Comparison of ENCODE assay signal across 16 cellular contexts in genomic region chr6:161837449-161837735, GRCh38.
DNase-seq lines count a peak whose midpoint lies in the region; ATAC-seq and TF ChIP-seq lines count a peak whose summit lies in the region.
"Had no signal": no experiment of that assay in that cellular context is flagged by ENCODE, and none has a peak within 500 bp of the region (broad histone marks: within the 10 kb centered on the region; RNA-seq: fewer than 3 reads in every experiment).

No MANE protein-coding gene starts in this region.

- H3K36me3 Mint-ChIP-seq in brain (no peaks in the 10 kb centered on the region), nephron progenitor cell (ENCODE audit: low read depth) (no peaks in the 10 kb centered on the region)

- H3K4me3 Mint-ChIP-seq in brain, result no peak overlapping the region
- no peak overlapping the region for H3K4me3 Mint-ChIP-seq in nephron progenitor cell
- H3K4me3 Mint-ChIP-seq: CD4-positive, alpha-beta T cell; H9 had no signal

- no peak overlapping the region for H3K4me2 ChIP-seq in OCI-LY7 (ENCODE audit: low read length)

- H2AFZ ChIP-seq in OCI-LY7 (ENCODE audit: low read length), result no peak overlapping the region

- POLR2A ChIA-PET in OCI-LY7 (lab: Charles Lee), result no interaction called here

- ATAC-seq in gastroesophageal sphincter, result no peak
- no peak for ATAC-seq in GM21619 (IDR thresholded peaks at IDR 0.05; ENCODE audit: unreplicated experiment)

- no peak for TF ChIP-seq EP300 in gastroesophageal sphincter (IDR thresholded peaks at IDR 0.05)

- H3K4me1 ChIP-seq in OCI-LY7 (ENCODE audit: insufficient read depth, low read length, poor library complexity, severe bottlenecking) (no peaks in the 10 kb centered on the region), gastroesophageal sphincter (no peaks in the 10 kb centered on the region)
- H3K4me1 ChIP-seq: Caco-2 had no signal

- no peaks in the 10 kb centered on the region for H4K20me1 ChIP-seq in OCI-LY7 (ENCODE audit: insufficient read depth, low read length)

- no peaks in the 10 kb centered on the region for H3K79me2 ChIP-seq in OCI-LY7 (ENCODE audit: insufficient read depth, low read depth, low read length)

- H3K4me3 ChIP-seq in OCI-LY7 (ENCODE audit: low read depth, low read length, poor library complexity, severe bottlenecking), result no peak overlapping the region
- no peak overlapping the region for H3K4me3 ChIP-seq in gastroesophageal sphincter

- no TSS peak for BruUV-seq in OCI-LY7 (replicated peaks; lab: Mats Ljungman, UMichigan)

- peak; percentile 33; the same call in 1 of the 2 replicates for TF ChIP-seq CTCF in 22Rv1 (IDR thresholded peaks at IDR 0.05)
- 0 out of 2 replicates have a peak, but pooled peaks have one; percentile 2 for TF ChIP-seq CTCF in OCI-LY7 (conservative IDR thresholded peaks at IDR 0.05; ENCODE audit: low read length)
- TF ChIP-seq CTCF in brain (conservative IDR thresholded peaks at IDR 0.05), result peak in 1 of 2 experiments; percentile 12
- TF ChIP-seq CTCF in nephron progenitor cell (IDR thresholded peaks at IDR 0.05), result no peak
- no peak for TF ChIP-seq CTCF in gastroesophageal sphincter (IDR thresholded peaks at IDR 0.05)

- CTCF ChIA-PET in OCI-LY7 (lab: Charles Lee; ENCODE audit: unreplicated experiment), result no interaction called here

- TF ChIP-seq POLR2A in gastroesophageal sphincter (IDR thresholded peaks at IDR 0.05), result no peak

- no peaks in the 10 kb centered on the region for H3K36me3 ChIP-seq in OCI-LY7 (ENCODE audit: insufficient read depth, low read length)
- H3K36me3 ChIP-seq in gastroesophageal sphincter, result no peaks in the 10 kb centered on the region
- H3K36me3 ChIP-seq: BE2C had no signal

- DNase-seq in OCI-LY7 (ENCODE audit: low spot score) (no peak), nephron progenitor cell (no peak), AG08395 (ENCODE audit: low spot score) (no peak), HUDEP-2 (lab: John Stamatoyannopoulos, UW; ENCODE audit: unreplicated experiment in 76 of 76) (no peak)
- DNase-seq: 8988T; BE2C; Caco-2; CD4-positive, alpha-beta T cell; DMS153; DMS79 treated with DMSO at 0.1 percent for 48 hours; GF-D8; H9 had no signal

- H3K9me2 ChIP-seq in OCI-LY7 (ENCODE audit: insufficient read depth, low read length), result no peaks in the 10 kb centered on the region

- H3K9me3 Mint-ChIP-seq in brain, result peaks cover 0 to 3% (median 0%) of the 10 kb centered on the region in 5 experiments
- no peaks in the 10 kb centered on the region for H3K9me3 Mint-ChIP-seq in nephron progenitor cell
- H3K9me3 Mint-ChIP-seq: CD4-positive, alpha-beta T cell; H9 had no signal

- no peaks in the 10 kb centered on the region for H3K27me3 ChIP-seq in gastroesophageal sphincter
- H3K27me3 ChIP-seq: BE2C had no signal

- H3K9me3 ChIP-seq in OCI-LY7 (ENCODE audit: low read length) (no peaks in the 10 kb centered on the region), gastroesophageal sphincter (no peaks in the 10 kb centered on the region)
- H3K9me3 ChIP-seq: BE2C, Caco-2 had no signal

- H3K27me3 Mint-ChIP-seq in brain, result no peaks in the 10 kb centered on the region
- peaks cover 9% of the 10 kb centered on the region for H3K27me3 Mint-ChIP-seq in nephron progenitor cell (ENCODE audit: low read depth, poor library complexity)
- H3K27me3 Mint-ChIP-seq: CD4-positive, alpha-beta T cell had no signal

- 29% methylated on average over 1 of the region's 1 CpG for WGBS in gastroesophageal sphincter (ENCODE audit: low coverage in 1 of 2), 2 donors

- H3K27ac ChIP-seq in 22Rv1 (peak overlapping the region; percentile 88), OCI-LY7 (ENCODE audit: low read depth, low read length, poor library complexity, severe bottlenecking) (no peak overlapping the region), gastroesophageal sphincter (no peak overlapping the region)

- H3K4me1 Mint-ChIP-seq in brain, result peaks cover 65% of the 10 kb centered on the region
- peaks cover 71% of the 10 kb centered on the region for H3K4me1 Mint-ChIP-seq in nephron progenitor cell

- H3K27ac Mint-ChIP-seq in brain (peak overlapping the region; percentile 15 to 74 (median 20)), nephron progenitor cell (peak overlapping the region; percentile 82)
- H3K27ac Mint-ChIP-seq: CD4-positive, alpha-beta T cell; H9 had no signal

- intact Hi-C loops in OCI-LY7 (cut with micrococcal nuclease; ENCODE audit: unreplicated experiment), result no loop called here

Comparison
In these comparisons a context has a peak if more than half of its experiments do, and no peak if none do; other contexts are left out.
1. CTCF ChIP-seq: peak in 22Rv1 (single experiment) and OCI-LY7 (single experiment); none in nephron progenitor cell (single experiment) and gastroesophageal sphincter (0 of 4).